17 cellular contexts compared by ENCODE assay signal in genomic region chr2:17674817-17675216, GRCh38.
A peak's percentile ranks its signal among the peaks of the same experiment; 100 is the strongest.
DNase-seq lines count a peak whose midpoint lies in the region; ATAC-seq, FAIRE-seq and TF ChIP-seq lines count a peak whose summit lies in the region.
"Had no signal": no experiment of that assay in that cellular context is flagged by ENCODE, and none has a peak within 500 bp of the region (broad histone marks: within the 10 kb centered on the region; RNA-seq: fewer than 3 reads in every experiment).

No MANE protein-coding gene starts in this region.

- H3K36me3 ChIP-seq in SK-N-SH (replicated peaks in 1 of 2; ENCODE audit: control insufficient read depth in 1 of 2, insufficient read depth in 2 of 2, low read length in 1 of 2) (peaks cover 51 to 52% of the 10 kb centered on the region in 2 experiments), osteoblast (ENCODE audit: insufficient read depth, low read length) (peaks cover 11% of the 10 kb centered on the region)

- no peaks in the 10 kb centered on the region for H3K27me3 Mint-ChIP-seq in memory B cell
- H3K27me3 Mint-ChIP-seq: CD4-positive, CD25-positive, alpha-beta regulatory T cell had no signal

- no peaks in the 10 kb centered on the region for H3K9me2 ChIP-seq in SK-N-SH

- H3K36me3 Mint-ChIP-seq in memory B cell: peaks cover 23% of the 10 kb centered on the region

- H4K20me1 ChIP-seq in SK-N-SH (ENCODE audit: insufficient read depth) (no peaks in the 10 kb centered on the region), osteoblast (ENCODE audit: insufficient read depth, low read length) (no peaks in the 10 kb centered on the region)

- TF ChIP-seq CTCF in SK-N-SH (IDR thresholded peaks at IDR 0.05) (no peak), osteoblast (IDR thresholded peaks at IDR 0.05; ENCODE audit: extremely low read depth, low read depth, low read length) (no peak), omental fat pad (IDR thresholded peaks at IDR 0.05) (no peak)

- ATAC-seq in memory B cell (ENCODE audit: low read depth): no peak
- ATAC-seq in HG02981 (IDR thresholded peaks at IDR 0.05; ENCODE audit: unreplicated experiment): no peak
- ATAC-seq in omental fat pad (ENCODE audit: low FRiP score): no peak

- H3K4me1 ChIP-seq in SK-N-SH (ENCODE audit: control insufficient read depth in 1 of 2, insufficient read depth in 2 of 2, low read depth in 1 of 2, low read length in 1 of 2): peaks cover 5 to 10% of the 10 kb centered on the region in 2 experiments; a peak in 1 of 4 replicates
- peaks cover 2% of the 10 kb centered on the region for H3K4me1 ChIP-seq in osteoblast (ENCODE audit: insufficient read depth, low read length)
- H3K4me1 ChIP-seq: Caco-2, HAP-1 had no signal

- TF ChIP-seq EP300 in SK-N-SH (IDR thresholded peaks at IDR 0.05; ENCODE audit: borderline replicate concordance in 1 of 2, low read depth in 1 of 2, low read length in 1 of 2): peak in 1 of 2 experiments; percentile 76; a peak in 2 of 4 replicates

- POLR2A ChIA-PET in SK-N-SH (lab: Yijun Ruan, JAX): no interaction called here

- H3K9me3 Mint-ChIP-seq in memory B cell: no peaks in the 10 kb centered on the region
- H3K9me3 Mint-ChIP-seq: CD4-positive, CD25-positive, alpha-beta regulatory T cell had no signal

- no peaks in the 10 kb centered on the region for H3K9me3 ChIP-seq in SK-N-SH
- no peaks in the 10 kb centered on the region for H3K9me3 ChIP-seq in osteoblast (ENCODE audit: low read depth, low read length)
- H3K9me3 ChIP-seq: BE2C, Caco-2, HAP-1 had no signal

- H3K4me2 ChIP-seq in SK-N-SH: no peak overlapping the region
- no peak overlapping the region for H3K4me2 ChIP-seq in osteoblast (ENCODE audit: insufficient read depth, low read length)

- peaks cover 29% of the 10 kb centered on the region for H3F3A ChIP-seq in SK-N-SH (replicated peaks; ENCODE audit: insufficient read depth)

- CTCF ChIA-PET in SK-N-SH (lab: Yijun Ruan, JAX): interaction anchor here (1.1 to 23.7 kb wide), 9 partner anchors 8 to 1066 kb away, joined by 3 to 471 read pairs (median 8); no protein-coding TSS in a partner anchor

- peak overlapping the region; percentile 32 for H3K27ac Mint-ChIP-seq in memory B cell
- H3K27ac Mint-ChIP-seq: CD4-positive, CD25-positive, alpha-beta regulatory T cell had no signal

- H3K79me2 ChIP-seq in SK-N-SH (ENCODE audit: insufficient read depth): no peaks in the 10 kb centered on the region
- H3K79me2 ChIP-seq in osteoblast (ENCODE audit: insufficient read depth, low read length): no peaks in the 10 kb centered on the region

- H3K27ac ChIP-seq in SK-N-SH (ENCODE audit: low read depth in 2 of 2, low read length in 1 of 2): peak overlapping the region in 1 of 2 experiments; percentile 25; a peak in 1 of 4 replicates
- no peak overlapping the region for H3K27ac ChIP-seq in osteoblast (ENCODE audit: low read depth, low read length)
- H3K27ac ChIP-seq: GM23248 had no signal

- H2AFZ ChIP-seq in SK-N-SH (ENCODE audit: low read depth): no peak overlapping the region
- H2AFZ ChIP-seq in osteoblast (ENCODE audit: low read length): no peak overlapping the region
- H2AFZ ChIP-seq: GM23248 had no signal

- H3K9ac ChIP-seq in SK-N-SH: no peak overlapping the region
- H3K9ac ChIP-seq: GM23248 had no signal

- H3K4me3 ChIP-seq in SK-N-SH (ENCODE audit: low read depth in 2 of 2, low read length in 1 of 2) (no peak overlapping the region), osteoblast (ENCODE audit: insufficient read depth, low read length) (no peak overlapping the region)
- H3K4me3 ChIP-seq: GM23248, HAP-1 had no signal

- no peak for DNase-seq in SK-N-SH
- no peak for DNase-seq in memory B cell (ENCODE audit: low spot score in 2 of 2)
- no peak for DNase-seq in osteoblast (ENCODE audit: insufficient read length, low spot score, missing footprints)
- DNase-seq in omental fat pad (ENCODE audit: low spot score): no peak
- DNase-seq: ACHN; BE2C; C1 segment of cervical spinal cord; Caco-2; CD4-positive, CD25-positive, alpha-beta regulatory T cell; GDM1; GM23248 had no signal

- FAIRE-seq in TTC549 (lab: Jason Lieb, UNC): peak; percentile 39
- FAIRE-seq: D721Med, GM12892, GM19239 had no signal

- H3K4me1 Mint-ChIP-seq in memory B cell: peaks cover 4% of the 10 kb centered on the region

- H3K27me3 ChIP-seq in SK-N-SH (ENCODE audit: insufficient read depth): no peaks in the 10 kb centered on the region
- no peaks in the 10 kb centered on the region for H3K27me3 ChIP-seq in osteoblast (ENCODE audit: insufficient read depth, low read length)
- H3K27me3 ChIP-seq: BE2C had no signal

- TF ChIP-seq RAD21 in SK-N-SH (IDR thresholded peaks at IDR 0.05; ENCODE audit: low read length): no peak

- no peak overlapping the region for H3K4me3 Mint-ChIP-seq in memory B cell
- H3K4me3 Mint-ChIP-seq: CD4-positive, CD25-positive, alpha-beta regulatory T cell had no signal

TF ChIP-seq in SK-N-SH, 30 proteins besides CTCF, POLR2A, EP300 and RAD21:
- TF ChIP-seq RCOR1 (IDR thresholded peaks at IDR 0.05; ENCODE audit: low read length) (peak; percentile 51; the same call in 1 of the 2 replicates), TCF12 (IDR thresholded peaks at IDR 0.05) (no peak), GATA2 (CRISPR knock-in tag; IDR thresholded peaks at IDR 0.05) (peak; percentile 48), CHD2 (IDR thresholded peaks at IDR 0.05; ENCODE audit: low read length, partially characterized antibody) (peak; percentile 55), NRF1 (IDR thresholded peaks at IDR 0.05; ENCODE audit: low read depth, low read length) (no peak), GABPA (IDR thresholded peaks at IDR 0.05; ENCODE audit: low read depth) (no peak), NFIC (IDR thresholded peaks at IDR 0.05; ENCODE audit: borderline replicate concordance) (no peak), FOSL2 (IDR thresholded peaks at IDR 0.05; ENCODE audit: borderline replicate concordance, low read depth) (no peak), EZH2phosphoT487 (IDR thresholded peaks at IDR 0.05; ENCODE audit: borderline replicate concordance, low read depth) (no peak)
TF ChIP-seq in SK-N-SH: peak in this region for 3.
